Comparison of ENCODE assay signal across 8 cellular contexts in genomic region chr3:179147571-179148445, GRCh38. TPM values are rescaled to one million over a fixed set of nuclear protein-coding genes. Genes with fewer than 3 reads are reported as not detected.
DNase-seq lines count a peak whose midpoint lies in the region; ATAC-seq and TF ChIP-seq lines count a peak whose summit lies in the region.

PIK3CA (plus strand) TSS chr3:179148357; CDS start chr3:179198826, 50,469 bp downstream.

- H3K27ac ChIP-seq in thymus (ENCODE audit: low read depth): peak within 1 kb of the TSS; percentile 99

- H3K4me1 Mint-ChIP-seq in osteocyte (ENCODE audit: unreplicated experiment): peaks cover 37% of the 10 kb centered on the region

- H3K4me3 Mint-ChIP-seq in osteocyte (ENCODE audit: unreplicated experiment): peak within 1 kb of the TSS; percentile 91

- no peaks in the 10 kb centered on the region for H3K27me3 ChIP-seq in thymus (ENCODE audit: control insufficient read depth, insufficient read depth)

- peaks cover 8% of the 10 kb centered on the region for H3K4me1 ChIP-seq in thymus (ENCODE audit: control insufficient read depth, insufficient read depth, low read length)

- H3K36me3 ChIP-seq in thymus (ENCODE audit: control insufficient read depth, insufficient read depth): no peaks in the 10 kb centered on the region

- intact Hi-C loops in head of caudate nucleus (cut with DNase I): loop anchor here (2.0 to 10.0 kb wide), 4 partner anchors 76 to 175 kb away; partner anchors contain the start of genes ZMAT3 and ZNF639

- peak within 1 kb of the TSS in 1 of 2 donors; percentile 97 for H3K27ac Mint-ChIP-seq in activated naive CD4-positive, alpha-beta T cell treated with anti-CD3 and anti-CD28 coated beads, Interleukin-2, amount 50 U/mL, for 72 hours
- H3K27ac Mint-ChIP-seq in osteocyte (ENCODE audit: unreplicated experiment): peak within 1 kb of the TSS; percentile 88

- peak; percentile 72 for ATAC-seq in HG02610 (IDR thresholded peaks at IDR 0.05; ENCODE audit: unreplicated experiment)
- peak; percentile 71 to 81 for ATAC-seq in activated naive CD4-positive, alpha-beta T cell treated with anti-CD3 and anti-CD28 coated beads, Interleukin-2, amount 50 U/mL, for 72 hours

- H3K9me3 ChIP-seq in thymus (ENCODE audit: control insufficient read depth): no peaks in the 10 kb centered on the region

- peaks cover 12% of the 10 kb centered on the region for H3K27me3 Mint-ChIP-seq in osteocyte (ENCODE audit: unreplicated experiment)

- no peak for TF ChIP-seq CTCF in osteocyte (IDR thresholded peaks at IDR 0.05)

- H3K36me3 Mint-ChIP-seq in activated naive CD4-positive, alpha-beta T cell treated with anti-CD3 and anti-CD28 coated beads, Interleukin-2, amount 50 U/mL, for 72 hours: no peaks in the 10 kb centered on the region
- no peaks in the 10 kb centered on the region for H3K36me3 Mint-ChIP-seq in osteocyte (ENCODE audit: unreplicated experiment)

- H3K9me3 Mint-ChIP-seq in activated naive CD4-positive, alpha-beta T cell treated with anti-CD3 and anti-CD28 coated beads, Interleukin-2, amount 50 U/mL, for 72 hours: no peaks in the 10 kb centered on the region
- H3K9me3 Mint-ChIP-seq in osteocyte (ENCODE audit: unreplicated experiment): no peaks in the 10 kb centered on the region

- WGBS in thymus: under 1% methylated on average over 53 of the region's 53 CpGs

- H3K4me3 ChIP-seq in GM08714 (ENCODE audit: low read length) (peak within 1 kb of the TSS; percentile 100), thymus (ENCODE audit: low read length) (peak within 1 kb of the TSS; percentile 75)

- DNase-seq in NCI-H1092 treated with DMSO at 0.1 percent for 48 hours (lab: John Stamatoyannopoulos, UW) (peak; percentile 99), SKM-1 (lab: John Stamatoyannopoulos, UW; ENCODE audit: unreplicated experiment) (peak; percentile 99), head of caudate nucleus (peak; percentile 90 to 99 (median 97)), osteocyte (ENCODE audit: extremely low spot score, unreplicated experiment) (peak; percentile 96)
- DNase-seq in activated naive CD4-positive, alpha-beta T cell treated with anti-CD3 and anti-CD28 coated beads, Interleukin-2, amount 50 U/mL, for 72 hours (ENCODE audit: low spot score in 2 of 2): peak; percentile 83 to 88

RNA-seq across cellular contexts. Expression of gene PIK3CA, which starts in this region (rescaled TPM):
- 10 to 100 TPM in 1 of 2 donors, 1 to 10 TPM in 1; 9.0 to 16.0 TPM for total RNA-seq in activated naive CD4-positive, alpha-beta T cell treated with anti-CD3 and anti-CD28 coated beads, Interleukin-2, amount 50 U/mL, for 72 hours
- 42.1 and 48.1 TPM in 2 replicates for total RNA-seq in osteocyte
- 14.1 TPM for polyA plus RNA-seq in thymus

Comparison
In these comparisons a context has a peak if more than half of its experiments do, and no peak if none do; other contexts are left out.
1. Peak in every context shown above with its lines: DNase-seq, ATAC-seq, H3K4me3 ChIP-seq and H3K27ac ChIP-seq.